Comparison of ENCODE assay signal across 4 cellular contexts in genomic region chr2:90290701-90291100, GRCh38.
DNase-seq lines count a peak whose midpoint lies in the region; ATAC-seq, FAIRE-seq and TF ChIP-seq lines count a peak whose summit lies in the region.
"Not testable (repeated sequence)": the region's sequence is repeated elsewhere in the genome, so short reads cannot be mapped to it uniquely, and the experiment has no call there.

No MANE protein-coding gene starts in this region.

- FAIRE-seq in kidney (lab: Jason Lieb, UNC), result not testable (repeated sequence)

- not testable (repeated sequence) for H3K4me3 ChIP-seq in RWPE2 (ENCODE audit: severe bottlenecking); coronary artery; kidney (ENCODE audit: low read length in 2 of 2)

- not testable (repeated sequence) for H3K27me3 ChIP-seq in RWPE2 (ENCODE audit: insufficient read depth, poor library complexity, severe bottlenecking)

- TF ChIP-seq CTCF in RWPE2 (IDR thresholded peaks at IDR 0.05; ENCODE audit: poor library complexity, severe bottlenecking); coronary artery (IDR thresholded peaks at IDR 0.05); kidney (IDR thresholded peaks at IDR 0.05; ENCODE audit: borderline replicate concordance, extremely low read depth, insufficient read depth): not testable (repeated sequence)

- not testable (repeated sequence) for H3K27ac ChIP-seq in RWPE2 (ENCODE audit: poor library complexity, severe bottlenecking); coronary artery; kidney (ENCODE audit: low read depth in 2 of 2, low read length in 2 of 2)

- H3K9me3 ChIP-seq in RWPE2 (ENCODE audit: severe bottlenecking); kidney (ENCODE audit: control insufficient read depth in 1 of 2, low read length in 2 of 2): not testable (repeated sequence)

- H3K4me1 ChIP-seq in RWPE2 (ENCODE audit: insufficient read depth, poor library complexity, severe bottlenecking); kidney (ENCODE audit: control insufficient read depth in 1 of 2, insufficient read depth in 1 of 2, low read depth in 1 of 2, low read length in 2 of 2): not testable (repeated sequence)

- not testable (repeated sequence) for H3K9ac ChIP-seq in kidney (ENCODE audit: low read length in 2 of 2)

- intact Hi-C loops in kidney (cut with DNase I), result not testable (repeated sequence)

- not testable (repeated sequence) for ATAC-seq in RWPE2 (ENCODE audit: low read depth)

- H3K36me3 ChIP-seq in RWPE2 (ENCODE audit: low read depth); kidney (ENCODE audit: control insufficient read depth in 1 of 2, insufficient read depth in 2 of 2, low read length in 2 of 2): not testable (repeated sequence)

- DNase-seq in RWPE2 (ENCODE audit: low spot score) (peak; percentile 28), coronary artery (ENCODE audit: low spot score) (peak; percentile 29), islet precursor cell (peak; percentile 4), kidney (peak; percentile 17)
